8 cellular contexts compared by ENCODE assay signal in the genomic region with DNA sequence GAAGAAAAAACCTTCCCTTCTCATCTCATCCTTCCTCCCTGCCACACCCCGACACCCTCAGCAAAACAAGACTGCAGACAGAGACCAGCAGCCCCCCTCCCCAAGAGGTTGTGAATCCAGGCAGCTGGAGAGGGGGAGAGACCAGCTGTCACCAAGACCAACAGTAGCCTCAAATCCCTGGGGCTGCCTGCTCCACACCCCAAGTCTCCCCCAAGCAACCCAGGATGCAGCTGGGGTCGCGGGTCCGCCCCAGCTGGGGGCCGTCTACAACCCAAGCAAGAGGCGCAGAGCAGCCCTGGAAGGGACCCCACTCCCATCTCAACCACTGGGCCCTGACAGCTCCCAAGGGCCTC. TPM values are rescaled to one million over a fixed set of nuclear protein-coding genes. Genes with fewer than 3 reads are reported as not detected.
DNase-seq lines count a peak whose midpoint lies in the region; ATAC-seq, FAIRE-seq and TF ChIP-seq lines count a peak whose summit lies in the region.

No MANE protein-coding gene starts in this region.

- H3K36me3 Mint-ChIP-seq in brain (no peaks in the 10 kb centered on the region), mesothelial cell of epicardium (no peaks in the 10 kb centered on the region)

- intact Hi-C loops in HepG2 (cut with micrococcal nuclease; ENCODE audit: unreplicated experiment) = no loop called here
- intact Hi-C loops in vagina (cut with DNase I) = no loop called here

- H4K20me1 ChIP-seq in HepG2 (ENCODE audit: insufficient read depth, low read length) = peaks cover 55% of the 10 kb centered on the region

- H3K27ac Mint-ChIP-seq in brain (peak overlapping the region in 4 of 5 experiments; percentile 38 to 97 (median 86)), mesothelial cell of epicardium (peak overlapping the region; percentile 50)

- H3K9ac ChIP-seq in liver (ENCODE audit: low read depth in 1 of 2, low read length in 2 of 2) = peak overlapping the region; percentile 27 to 50
- no peak overlapping the region for H3K9ac ChIP-seq in HepG2 (ENCODE audit: insufficient read depth, low read depth, low read length)

- H3K4me3 ChIP-seq in liver (ENCODE audit: low read depth in 1 of 3, low read length in 3 of 3) (peak overlapping the region in 1 of 3 donors; percentile 34), HepG2 (replicated peaks in 1 of 3; ENCODE audit: insufficient read depth in 1 of 3, low read depth in 2 of 3, low read length in 3 of 3) (no peak overlapping the region), vagina (peak overlapping the region; percentile 43 to 46)

- POLR2A ChIA-PET in HepG2 (lab: Yijun Ruan, JAX) = interaction anchor here (1.2 kb wide), 1 partner anchor 366 kb away, joined by 4 read pairs; no protein-coding TSS in a partner anchor

- H3K36me3 ChIP-seq in liver (ENCODE audit: control insufficient read depth in 4 of 4, insufficient read depth in 3 of 4, low read depth in 1 of 4, low read length in 3 of 4) (peaks cover 0 to 2% (median 0%) of the 10 kb centered on the region in 4 donors), HepG2 (replicated peaks in 1 of 2; ENCODE audit: control insufficient read depth in 1 of 2, insufficient read depth in 2 of 2, low read length in 2 of 2) (0 out of 5 replicates have a peak, but pooled peaks cover 2 to 3% of the 10 kb centered on the region in 2 experiments), vagina (no peaks in the 10 kb centered on the region)

- no peaks in the 10 kb centered on the region for H3K9me3 Mint-ChIP-seq in brain
- no peaks in the 10 kb centered on the region for H3K9me3 Mint-ChIP-seq in mesothelial cell of epicardium

- H2AFZ ChIP-seq in HepG2 (ENCODE audit: low read length) = no peak overlapping the region

- H3K27ac ChIP-seq in liver (ENCODE audit: low read depth in 1 of 2, low read length in 2 of 2) = peak overlapping the region; percentile 78 to 80
- H3K27ac ChIP-seq in HepG2 (ENCODE audit: extremely low read length, insufficient read depth, low read length) = no peak overlapping the region
- peak overlapping the region; percentile 79 for H3K27ac ChIP-seq in vagina

- TF ChIP-seq EP300 in HepG2 (IDR thresholded peaks at IDR 0.05; ENCODE audit: low read depth in 2 of 2, low read length in 2 of 2) (no peak), HepG2 (CRISPR knock-in tag; IDR thresholded peaks at IDR 0.05; ENCODE audit: borderline replicate concordance) (no peak)

- DNase-seq in HepG2 (ENCODE audit: low spot score) = no peak
- DNase-seq in mesothelial cell of epicardium (ENCODE audit: low spot score in 2 of 2, unreplicated experiment in 2 of 2) = no peak
- DNase-seq in vagina (ENCODE audit: extremely low spot score in 2 of 2) = no peak
- no peak for DNase-seq in AG08396 (ENCODE audit: low spot score)
- DNase-seq in dermis blood vessel endothelial cell = no peak

- H3K4me1 Mint-ChIP-seq in brain = peaks cover 70% of the 10 kb centered on the region
- H3K4me1 Mint-ChIP-seq in mesothelial cell of epicardium = peaks cover 40% of the 10 kb centered on the region

- H3K4me1 ChIP-seq in liver (ENCODE audit: control insufficient read depth in 4 of 4, insufficient read depth in 4 of 4, low read length in 3 of 4) (peaks cover 44 to 71% (median 53%) of the 10 kb centered on the region in 4 donors), HepG2 (ENCODE audit: insufficient read depth, low read length) (peaks cover 52% of the 10 kb centered on the region), vagina (peaks cover 97% of the 10 kb centered on the region)

- H3K9me3 ChIP-seq in liver (ENCODE audit: control insufficient read depth in 4 of 4, low read length in 3 of 4) (no peaks in the 10 kb centered on the region), HepG2 (ENCODE audit: low read length) (no peaks in the 10 kb centered on the region), vagina (no peaks in the 10 kb centered on the region)

- ATAC-seq in HepG2 = no peak
- ATAC-seq in HG02938 (IDR thresholded peaks at IDR 0.05; ENCODE audit: unreplicated experiment) = no peak

- peaks cover 49% of the 10 kb centered on the region for H3K79me2 ChIP-seq in HepG2 (ENCODE audit: insufficient read depth, low read length)

- H3K27me3 Mint-ChIP-seq in brain = peaks cover 6% of the 10 kb centered on the region
- H3K27me3 Mint-ChIP-seq in mesothelial cell of epicardium (ENCODE audit: low read depth) = peaks cover 4% of the 10 kb centered on the region

- H3K27me3 ChIP-seq in liver (ENCODE audit: control insufficient read depth in 4 of 4, insufficient read depth in 4 of 4, low read length in 3 of 4) = no peaks in the 10 kb centered on the region
- no peaks in the 10 kb centered on the region; a peak in 1 of 5 replicates for H3K27me3 ChIP-seq in HepG2 (ENCODE audit: control insufficient read depth in 1 of 2, insufficient read depth in 2 of 2, low read length in 2 of 2)
- H3K27me3 ChIP-seq in vagina = no peaks in the 10 kb centered on the region

- TF ChIP-seq CTCF in liver (IDR thresholded peaks at IDR 0.05; ENCODE audit: low read depth, low read length, missing input control) = no peak
- no peak for TF ChIP-seq CTCF in HepG2 (CRISPR knock-in tag; IDR thresholded peaks at IDR 0.05)
- no peak for TF ChIP-seq CTCF in brain (conservative IDR thresholded peaks at IDR 0.05)
- no peak for TF ChIP-seq CTCF in mesothelial cell of epicardium (IDR thresholded peaks at IDR 0.05; ENCODE audit: unreplicated experiment)
- TF ChIP-seq CTCF in vagina (IDR thresholded peaks at IDR 0.05) = no peak

- WGBS in liver = 64% methylated on average over 6 of the region's 6 CpGs
- WGBS in HepG2 (ENCODE audit: low lambda C conversion rate) = no CpG with 5 or more reads among the region's 6 CpGs

- TF ChIP-seq RAD21 in liver (IDR thresholded peaks at IDR 0.05) = no peak
- no peak for TF ChIP-seq RAD21 in HepG2 (CRISPR knock-in tag; IDR thresholded peaks at IDR 0.05)

- H3K4me2 ChIP-seq in HepG2 (ENCODE audit: low read depth, low read length) = no peak overlapping the region

- in situ Hi-C loops in HepG2 (cut with HindIII; ENCODE audit: extremely low pct_ligation_motif_present, low pct_unique_long_range_greater_than_20kb) = no loop called here

- no peak for FAIRE-seq in HepG2 (lab: Jason Lieb, UNC)

- TF ChIP-seq POLR2A in HepG2 (IDR thresholded peaks at IDR 0.05; ENCODE audit: insufficient read depth in 1 of 2, low read depth in 2 of 2, low read length in 2 of 2) (no peak), vagina (IDR thresholded peaks at IDR 0.05) (no peak)

- peak overlapping the region; percentile 41 to 75 (median 70) for H3K4me3 Mint-ChIP-seq in brain
- H3K4me3 Mint-ChIP-seq in mesothelial cell of epicardium = peak overlapping the region; percentile 48

- BruUV-seq in HepG2 (replicated peaks; lab: Mats Ljungman, UMichigan) = no TSS peak

- CTCF ChIA-PET in HepG2 (lab: Yijun Ruan, JAX; ENCODE audit: low intra/inter-chr PET ratio, low total read pairs) = no interaction called here

RNA-seq across cellular contexts. Expression of gene KLF16, which starts 7.1 kb away (rescaled TPM):
- total RNA-seq in liver = 1 to 10 TPM; 4.4 to 7.6 TPM
- polyA plus RNA-seq in liver = 10 to 100 TPM in 1 of 2 donors, 1 to 10 TPM in 1; 1.2 to 14.8 TPM
- 6.2 and 6.7 TPM in 2 replicates for total RNA-seq in HepG2 (2016; rRNA removed; fragmentation: Illumina TruSeq; extraction: Trizol)
- 2.1 and 2.2 TPM in 2 replicates for total RNA-seq in HepG2 (2016; cell fraction: cytosol; rRNA removed; fragmentation: Illumina TruSeq; extraction: Trizol; ENCODE audit: low read depth)
- total RNA-seq in HepG2 (2016; cell fraction: insoluble cytoplasmic fraction; rRNA removed; fragmentation: Illumina TruSeq; extraction: Trizol) = 5.5 and 5.9 TPM in 2 replicates
- 8.3 and 8.9 TPM in 2 replicates for total RNA-seq in HepG2 (2016; cell fraction: membrane; rRNA removed; fragmentation: Illumina TruSeq; extraction: Trizol)
- 4.0 and 4.8 TPM in 2 replicates for total RNA-seq in HepG2 (2016; cell fraction: nucleus; rRNA removed; fragmentation: Illumina TruSeq; extraction: Trizol)
- 3.5 and 4.7 TPM in 2 replicates for polyA plus RNA-seq in HepG2 (2011; rRNA removed)
- polyA plus RNA-seq in HepG2 (2011; cell fraction: cytosol; rRNA removed) = 3.7 and 7.0 TPM in 2 replicates
- polyA plus RNA-seq in HepG2 (2011; cell fraction: nucleus; rRNA removed) = 16.7 and 31.9 TPM in 2 replicates
- polyA plus RNA-seq in HepG2 (2012) = 8.3 and 9.4 TPM in 2 replicates
- 3.2 and 3.4 TPM in 2 replicates for polyA plus RNA-seq in HepG2 (2016; cell fraction: cytosol; fragmentation: Illumina TruSeq; extraction: Trizol; ENCODE audit: low read depth)
- polyA plus RNA-seq in HepG2 (2016; cell fraction: insoluble cytoplasmic fraction; fragmentation: Illumina TruSeq; extraction: Trizol; ENCODE audit: low read depth) = 12.0 and 14.3 TPM in 2 replicates
- polyA plus RNA-seq in HepG2 (2016; cell fraction: membrane; fragmentation: Illumina TruSeq; extraction: Trizol; ENCODE audit: low read depth) = 8.9 and 9.3 TPM in 2 replicates
- 11.4 and 12.0 TPM in 2 replicates for polyA plus RNA-seq in HepG2 (2016; cell fraction: nucleus; fragmentation: Illumina TruSeq; extraction: Trizol; ENCODE audit: insufficient read depth, low read depth)
- 3.1 and 9.7 TPM in 2 replicates for polyA minus RNA-seq in HepG2 (2011; rRNA and poly(A)+ RNA removed; ENCODE audit: low replicate concordance)
- polyA minus RNA-seq in HepG2 (2011; cell fraction: cytosol; rRNA and poly(A)+ RNA removed) = 8.9 and 15.3 TPM in 2 replicates
- polyA minus RNA-seq in HepG2 (2011; cell fraction: nucleus; rRNA and poly(A)+ RNA removed) = 2.1 and 2.2 TPM in 2 replicates
- polyA plus RNA-seq in brain (ENCODE audit: insufficient read depth, low read depth, low replicate concordance) = 22.6 TPM
- total RNA-seq in mesothelial cell of epicardium = 22.0 to 24.1 TPM (median 23.5 TPM) in 3 replicates
- 7.6 TPM for total RNA-seq in vagina
- 5.3 and 9.5 TPM in 2 replicates for total RNA-seq in dermis blood vessel endothelial cell

RNA-seq across cellular contexts. Expression of gene REXO1, which starts 8.0 kb away (rescaled TPM):
- 10 to 100 TPM in 1 of 2 donors, 1 to 10 TPM in 1; 8.3 to 11.5 TPM for total RNA-seq in liver
- 10 to 100 TPM in 1 of 2 donors, 1 to 10 TPM in 1; 2.0 to 10.0 TPM for polyA plus RNA-seq in liver
- total RNA-seq in HepG2 (2016; rRNA removed; fragmentation: Illumina TruSeq; extraction: Trizol) = 3.0 and 5.0 TPM in 2 replicates
- total RNA-seq in HepG2 (2016; cell fraction: cytosol; rRNA removed; fragmentation: Illumina TruSeq; extraction: Trizol; ENCODE audit: low read depth) = 1.1 and 3.2 TPM in 2 replicates
- 4.1 and 5.2 TPM in 2 replicates for total RNA-seq in HepG2 (2016; cell fraction: insoluble cytoplasmic fraction; rRNA removed; fragmentation: Illumina TruSeq; extraction: Trizol)
- total RNA-seq in HepG2 (2016; cell fraction: membrane; rRNA removed; fragmentation: Illumina TruSeq; extraction: Trizol) = 3.9 and 4.2 TPM in 2 replicates
- 6.0 and 7.6 TPM in 2 replicates for total RNA-seq in HepG2 (2016; cell fraction: nucleus; rRNA removed; fragmentation: Illumina TruSeq; extraction: Trizol)
- polyA plus RNA-seq in HepG2 (2011; rRNA removed) = 11.2 and 13.0 TPM in 2 replicates
- polyA plus RNA-seq in HepG2 (2011; cell fraction: cytosol; rRNA removed) = 8.7 and 9.8 TPM in 2 replicates
- 91.1 and 123 TPM in 2 replicates for polyA plus RNA-seq in HepG2 (2011; cell fraction: nucleus; rRNA removed)
- polyA plus RNA-seq in HepG2 (2012) = 13.8 and 15.4 TPM in 2 replicates
- 1.7 and 1.8 TPM in 2 replicates for polyA plus RNA-seq in HepG2 (2016; cell fraction: cytosol; fragmentation: Illumina TruSeq; extraction: Trizol; ENCODE audit: low read depth)
- 7.3 and 10.0 TPM in 2 replicates for polyA plus RNA-seq in HepG2 (2016; cell fraction: insoluble cytoplasmic fraction; fragmentation: Illumina TruSeq; extraction: Trizol; ENCODE audit: low read depth)
- 5.1 and 5.3 TPM in 2 replicates for polyA plus RNA-seq in HepG2 (2016; cell fraction: membrane; fragmentation: Illumina TruSeq; extraction: Trizol; ENCODE audit: low read depth)
- polyA plus RNA-seq in HepG2 (2016; cell fraction: nucleus; fragmentation: Illumina TruSeq; extraction: Trizol; ENCODE audit: insufficient read depth, low read depth) = 39.5 and 44.1 TPM in 2 replicates
- 16.3 and 19.1 TPM in 2 replicates for polyA minus RNA-seq in HepG2 (2011; rRNA and poly(A)+ RNA removed; ENCODE audit: low replicate concordance)
- 5.5 and 7.7 TPM in 2 replicates for polyA minus RNA-seq in HepG2 (2011; cell fraction: cytosol; rRNA and poly(A)+ RNA removed)
- 9.3 and 10.8 TPM in 2 replicates for polyA minus RNA-seq in HepG2 (2011; cell fraction: nucleus; rRNA and poly(A)+ RNA removed)
- 26.0 TPM for polyA plus RNA-seq in brain (ENCODE audit: insufficient read depth, low read depth, low replicate concordance)
- 41.6 to 46.6 TPM (median 44.3 TPM) in 3 replicates for total RNA-seq in mesothelial cell of epicardium
- 19.9 TPM for total RNA-seq in vagina
- 8.7 and 14.0 TPM in 2 replicates for total RNA-seq in dermis blood vessel endothelial cell

RNA-seq across cellular contexts. Expression of gene ABHD17A, which starts 29.0 kb away (rescaled TPM):
- 10 to 100 TPM; 25.4 to 28.6 TPM for total RNA-seq in liver
- 10 to 100 TPM in 1 of 2 donors, 1 to 10 TPM in 1; 8.1 to 30.2 TPM for polyA plus RNA-seq in liver
- 27.9 and 40.8 TPM in 2 replicates for total RNA-seq in HepG2 (2016; rRNA removed; fragmentation: Illumina TruSeq; extraction: Trizol)
- total RNA-seq in HepG2 (2016; cell fraction: cytosol; rRNA removed; fragmentation: Illumina TruSeq; extraction: Trizol; ENCODE audit: low read depth) = 52.2 and 64.4 TPM in 2 replicates
- 24.0 and 37.3 TPM in 2 replicates for total RNA-seq in HepG2 (2016; cell fraction: insoluble cytoplasmic fraction; rRNA removed; fragmentation: Illumina TruSeq; extraction: Trizol)
- total RNA-seq in HepG2 (2016; cell fraction: membrane; rRNA removed; fragmentation: Illumina TruSeq; extraction: Trizol) = 65.2 and 82.2 TPM in 2 replicates
- 17.1 and 19.3 TPM in 2 replicates for total RNA-seq in HepG2 (2016; cell fraction: nucleus; rRNA removed; fragmentation: Illumina TruSeq; extraction: Trizol)
- 27.7 and 44.6 TPM in 2 replicates for polyA plus RNA-seq in HepG2 (2011; rRNA removed)
- polyA plus RNA-seq in HepG2 (2011; cell fraction: cytosol; rRNA removed) = 25.9 and 53.1 TPM in 2 replicates
- 72.5 and 83.8 TPM in 2 replicates for polyA plus RNA-seq in HepG2 (2011; cell fraction: nucleus; rRNA removed)
- 11.9 and 16.2 TPM in 2 replicates for polyA plus RNA-seq in HepG2 (2012)
- 51.0 and 62.5 TPM in 2 replicates for polyA plus RNA-seq in HepG2 (2016; cell fraction: cytosol; fragmentation: Illumina TruSeq; extraction: Trizol; ENCODE audit: low read depth)
- 25.3 and 27.0 TPM in 2 replicates for polyA plus RNA-seq in HepG2 (2016; cell fraction: insoluble cytoplasmic fraction; fragmentation: Illumina TruSeq; extraction: Trizol; ENCODE audit: low read depth)
- 54.6 and 60.4 TPM in 2 replicates for polyA plus RNA-seq in HepG2 (2016; cell fraction: membrane; fragmentation: Illumina TruSeq; extraction: Trizol; ENCODE audit: low read depth)
- polyA plus RNA-seq in HepG2 (2016; cell fraction: nucleus; fragmentation: Illumina TruSeq; extraction: Trizol; ENCODE audit: insufficient read depth, low read depth) = 38.7 and 42.0 TPM in 2 replicates
- 15.0 and 50.9 TPM in 2 replicates for polyA minus RNA-seq in HepG2 (2011; rRNA and poly(A)+ RNA removed; ENCODE audit: low replicate concordance)
- 17.2 and 18.0 TPM in 2 replicates for polyA minus RNA-seq in HepG2 (2011; cell fraction: cytosol; rRNA and poly(A)+ RNA removed)
- 5.7 and 5.8 TPM in 2 replicates for polyA minus RNA-seq in HepG2 (2011; cell fraction: nucleus; rRNA and poly(A)+ RNA removed)
- 124 TPM for polyA plus RNA-seq in brain (ENCODE audit: insufficient read depth, low read depth, low replicate concordance)
- total RNA-seq in mesothelial cell of epicardium = 59.4 to 67.2 TPM (median 62.0 TPM) in 3 replicates
- total RNA-seq in vagina = 83.0 TPM
- total RNA-seq in dermis blood vessel endothelial cell = 111 and 142 TPM in 2 replicates

RNA-seq across cellular contexts. Expression of gene ATP8B3, which starts 44.2 kb away (rescaled TPM):
- 1 to 10 TPM in 1 of 2 donors, under 1 TPM in 1; 0.50 to 3.1 TPM for total RNA-seq in liver
- polyA plus RNA-seq in liver = under 1 TPM; 0.42 to 0.53 TPM
- 1.8 and 2.6 TPM in 2 replicates for total RNA-seq in HepG2 (2016; rRNA removed; fragmentation: Illumina TruSeq; extraction: Trizol)
- total RNA-seq in HepG2 (2016; cell fraction: cytosol; rRNA removed; fragmentation: Illumina TruSeq; extraction: Trizol; ENCODE audit: low read depth) = 0.35 and 0.40 TPM in 2 replicates
- 1.8 and 2.6 TPM in 2 replicates for total RNA-seq in HepG2 (2016; cell fraction: insoluble cytoplasmic fraction; rRNA removed; fragmentation: Illumina TruSeq; extraction: Trizol)
- total RNA-seq in HepG2 (2016; cell fraction: membrane; rRNA removed; fragmentation: Illumina TruSeq; extraction: Trizol) = 1.2 and 1.7 TPM in 2 replicates
- total RNA-seq in HepG2 (2016; cell fraction: nucleus; rRNA removed; fragmentation: Illumina TruSeq; extraction: Trizol) = 1.9 and 3.5 TPM in 2 replicates
- 5.8 and 5.9 TPM in 2 replicates for polyA plus RNA-seq in HepG2 (2011; rRNA removed)
- polyA plus RNA-seq in HepG2 (2011; cell fraction: cytosol; rRNA removed) = 3.8 and 4.8 TPM in 2 replicates
- 10.6 and 12.8 TPM in 2 replicates for polyA plus RNA-seq in HepG2 (2011; cell fraction: nucleus; rRNA removed)
- polyA plus RNA-seq in HepG2 (2012) = 2.4 and 2.5 TPM in 2 replicates
- polyA plus RNA-seq in HepG2 (2016; cell fraction: cytosol; fragmentation: Illumina TruSeq; extraction: Trizol; ENCODE audit: low read depth) = 0.36 and 0.59 TPM in 2 replicates
- 1.1 and 2.2 TPM in 2 replicates for polyA plus RNA-seq in HepG2 (2016; cell fraction: insoluble cytoplasmic fraction; fragmentation: Illumina TruSeq; extraction: Trizol; ENCODE audit: low read depth)
- 0.69 and 0.98 TPM in 2 replicates for polyA plus RNA-seq in HepG2 (2016; cell fraction: membrane; fragmentation: Illumina TruSeq; extraction: Trizol; ENCODE audit: low read depth)
- polyA plus RNA-seq in HepG2 (2016; cell fraction: nucleus; fragmentation: Illumina TruSeq; extraction: Trizol; ENCODE audit: insufficient read depth, low read depth) = 9.6 and 11.4 TPM in 2 replicates
- polyA minus RNA-seq in HepG2 (2011; rRNA and poly(A)+ RNA removed; ENCODE audit: low replicate concordance) = 10.3 and 16.8 TPM in 2 replicates
- 4.6 and 5.4 TPM in 2 replicates for polyA minus RNA-seq in HepG2 (2011; cell fraction: cytosol; rRNA and poly(A)+ RNA removed)
- 2.7 and 3.0 TPM in 2 replicates for polyA minus RNA-seq in HepG2 (2011; cell fraction: nucleus; rRNA and poly(A)+ RNA removed)
- polyA plus RNA-seq in brain (ENCODE audit: insufficient read depth, low read depth, low replicate concordance) = 0.19 TPM
- total RNA-seq in mesothelial cell of epicardium = 2.2 to 2.4 TPM (median 2.3 TPM) in 3 replicates
- total RNA-seq in vagina = 3.2 TPM
- total RNA-seq in dermis blood vessel endothelial cell = 0.85 and 1.2 TPM in 2 replicates

RNA-seq across cellular contexts. Expression of gene ADAT3, which starts 48.9 kb away (rescaled TPM):
- total RNA-seq in liver = 1 to 10 TPM; 1.3 to 3.3 TPM
- 1 to 10 TPM; 1.4 to 2.8 TPM for polyA plus RNA-seq in liver
- total RNA-seq in HepG2 (2016; rRNA removed; fragmentation: Illumina TruSeq; extraction: Trizol) = 2.0 and 3.5 TPM in 2 replicates
- 0.79 and 0.81 TPM in 2 replicates for total RNA-seq in HepG2 (2016; cell fraction: cytosol; rRNA removed; fragmentation: Illumina TruSeq; extraction: Trizol; ENCODE audit: low read depth)
- total RNA-seq in HepG2 (2016; cell fraction: insoluble cytoplasmic fraction; rRNA removed; fragmentation: Illumina TruSeq; extraction: Trizol) = 1.7 and 3.1 TPM in 2 replicates
- 1.7 and 2.1 TPM in 2 replicates for total RNA-seq in HepG2 (2016; cell fraction: membrane; rRNA removed; fragmentation: Illumina TruSeq; extraction: Trizol)
- total RNA-seq in HepG2 (2016; cell fraction: nucleus; rRNA removed; fragmentation: Illumina TruSeq; extraction: Trizol) = 1.5 and 1.9 TPM in 2 replicates
- 0.95 and 1.4 TPM in 2 replicates for polyA plus RNA-seq in HepG2 (2011; rRNA removed)
- 0.94 and 1.7 TPM in 2 replicates for polyA plus RNA-seq in HepG2 (2011; cell fraction: cytosol; rRNA removed)
- 6.4 and 7.8 TPM in 2 replicates for polyA plus RNA-seq in HepG2 (2011; cell fraction: nucleus; rRNA removed)
- 1.3 and 1.7 TPM in 2 replicates for polyA plus RNA-seq in HepG2 (2012)
- polyA plus RNA-seq in HepG2 (2016; cell fraction: cytosol; fragmentation: Illumina TruSeq; extraction: Trizol; ENCODE audit: low read depth) = 0.68 TPM in 2 replicates
- polyA plus RNA-seq in HepG2 (2016; cell fraction: insoluble cytoplasmic fraction; fragmentation: Illumina TruSeq; extraction: Trizol; ENCODE audit: low read depth) = 2.8 and 3.5 TPM in 2 replicates
- polyA plus RNA-seq in HepG2 (2016; cell fraction: membrane; fragmentation: Illumina TruSeq; extraction: Trizol; ENCODE audit: low read depth) = 1.1 and 1.4 TPM in 2 replicates
- polyA plus RNA-seq in HepG2 (2016; cell fraction: nucleus; fragmentation: Illumina TruSeq; extraction: Trizol; ENCODE audit: insufficient read depth, low read depth) = 5.0 and 6.1 TPM in 2 replicates
- polyA minus RNA-seq in HepG2 (2011; rRNA and poly(A)+ RNA removed; ENCODE audit: low replicate concordance) = 2.1 and 3.8 TPM in 2 replicates
- polyA minus RNA-seq in HepG2 (2011; cell fraction: cytosol; rRNA and poly(A)+ RNA removed) = 1.3 and 1.6 TPM in 2 replicates
- 2.3 and 2.6 TPM in 2 replicates for polyA minus RNA-seq in HepG2 (2011; cell fraction: nucleus; rRNA and poly(A)+ RNA removed)
- polyA plus RNA-seq in brain (ENCODE audit: insufficient read depth, low read depth, low replicate concordance) = 3.8 TPM
- total RNA-seq in mesothelial cell of epicardium = 14.2 to 17.2 TPM (median 15.5 TPM) in 3 replicates
- total RNA-seq in vagina = 5.2 TPM
- 5.8 and 6.2 TPM in 2 replicates for total RNA-seq in dermis blood vessel endothelial cell

Comparison
In these comparisons a context has a peak if more than half of its experiments do, and no peak if none do; other contexts are left out.
1. H3K4me3 ChIP-seq: peak in vagina (2 of 2); none in HepG2 (0 of 3).